ENCODE assay signal across 16 cellular contexts in the genomic region with DNA sequence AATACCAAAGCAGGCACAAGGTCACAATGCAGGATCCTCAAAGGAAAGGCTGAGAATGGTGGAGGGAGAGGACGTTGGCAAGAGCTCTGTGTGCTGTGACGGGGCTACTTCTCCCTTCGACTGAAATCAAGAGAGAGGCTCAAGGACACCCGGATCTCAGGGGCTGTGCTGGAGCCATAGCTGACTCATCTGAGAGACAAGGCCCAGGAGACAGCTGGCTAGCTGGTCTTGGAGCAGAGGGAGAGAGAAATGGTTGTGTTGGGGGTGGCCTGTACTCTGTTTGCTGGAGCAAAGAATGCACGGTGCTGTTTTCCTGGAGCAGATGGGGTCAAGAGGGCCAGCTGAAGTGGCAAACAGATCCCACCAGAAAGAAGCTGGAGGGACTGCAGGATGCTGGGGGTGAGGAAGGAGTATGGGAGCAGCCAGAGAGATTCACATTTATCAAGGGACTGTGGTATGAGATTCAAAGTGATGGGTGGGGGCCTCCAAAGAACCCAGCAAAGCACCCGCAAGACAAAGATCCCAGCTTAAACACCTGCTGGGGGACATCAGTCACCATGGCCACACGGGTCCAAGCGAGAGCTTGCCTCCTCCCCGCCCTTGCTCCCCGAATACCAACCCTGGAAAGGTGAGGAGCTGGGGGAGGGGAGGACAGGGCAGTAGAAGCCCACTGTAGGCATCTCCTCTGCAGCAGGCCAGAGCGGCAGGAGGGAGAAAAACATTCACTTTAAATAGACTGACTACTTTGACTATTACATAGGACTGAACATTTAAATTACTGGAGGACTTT. TPM values are rescaled to one million over a fixed set of nuclear protein-coding genes. Genes with fewer than 3 reads are reported as not detected.
DNase-seq lines count a peak whose midpoint lies in the region; ATAC-seq and TF ChIP-seq lines count a peak whose summit lies in the region.
"Had no signal": no experiment of that assay in that cellular context is flagged by ENCODE, and none has a peak within 500 bp of the region (broad histone marks: within the 10 kb centered on the region; RNA-seq: fewer than 3 reads in every experiment).

No MANE protein-coding gene starts in this region.

- no peaks in the 10 kb centered on the region for H3K9me3 Mint-ChIP-seq in neural progenitor cell

- no peaks in the 10 kb centered on the region for H3K36me3 ChIP-seq in neural progenitor cell
- H3K36me3 ChIP-seq: cardiac muscle cell had no signal

- H3K36me3 Mint-ChIP-seq in neural progenitor cell: peaks cover 6% of the 10 kb centered on the region
- H3K36me3 Mint-ChIP-seq: CD4-positive, alpha-beta memory T cell had no signal

- no peak overlapping the region for H3K27ac ChIP-seq in neural progenitor cell
- H3K27ac ChIP-seq: cardiac muscle cell, KMS-11, skin epidermis had no signal

- H3K4me1 Mint-ChIP-seq in neural progenitor cell: peaks cover 84% of the 10 kb centered on the region
- H3K4me1 Mint-ChIP-seq: CD4-positive, alpha-beta memory T cell had no signal

- H3K9ac ChIP-seq in neural progenitor cell: no peak overlapping the region
- H3K9ac ChIP-seq: KMS-11 had no signal

- peak overlapping the region; percentile 65 for H3K4me3 Mint-ChIP-seq in neural progenitor cell
- H3K4me3 Mint-ChIP-seq: CD4-positive, alpha-beta memory T cell had no signal

- peak overlapping the region; percentile 65 for H3K27ac Mint-ChIP-seq in neural progenitor cell
- H3K27ac Mint-ChIP-seq: CD4-positive, alpha-beta memory T cell had no signal

- peaks cover 14% of the 10 kb centered on the region for H3F3A ChIP-seq in neural progenitor cell (ENCODE audit: low read depth)

- H3K27me3 ChIP-seq in neural progenitor cell: no peaks in the 10 kb centered on the region
- H3K27me3 ChIP-seq: cardiac muscle cell had no signal

- no peak overlapping the region for H2AFZ ChIP-seq in neural progenitor cell (replicated peaks)

- H3K4me2 ChIP-seq in neural progenitor cell: peak overlapping the region; percentile 35
- H3K4me2 ChIP-seq: KMS-11 had no signal

- H3K27me3 Mint-ChIP-seq in neural progenitor cell (ENCODE audit: insufficient read depth, low read depth): peaks cover 3% of the 10 kb centered on the region

- DNase-seq in GM03348 (ENCODE audit: low spot score): peak; percentile 39
- DNase-seq in SHP77 treated with DMSO at 0.1 percent for 48 hours (lab: John Stamatoyannopoulos, UW): peak; percentile 22
- DNase-seq in fibroblast of mammary gland (ENCODE audit: low read depth): peak; percentile 35
- no peak for DNase-seq in neural progenitor cell (ENCODE audit: low spot score)
- no peak for DNase-seq in stimulated activated CD4-positive, alpha-beta T cell treated with anti-CD3 and anti-CD28 coated beads, Interleukin-12 subunit alpha, Interleukin-12 subunit beta, amount 100 ng/mL, for 4 hours
- DNase-seq: CD4-positive, alpha-beta memory T cell; head of caudate nucleus; left ventricle myocardium superior; NCI-H2081; occipital lobe had no signal

- H3K9me3 ChIP-seq in neural progenitor cell (ENCODE audit: low read depth): no peaks in the 10 kb centered on the region

- H3K4me3 ChIP-seq in fibroblast of mammary gland (ENCODE audit: control insufficient read depth, low read depth, low read length) (no peak overlapping the region), neural progenitor cell (no peak overlapping the region)
- H3K4me3 ChIP-seq: cardiac muscle cell, skin epidermis had no signal

- no peak for TF ChIP-seq CTCF in fibroblast of mammary gland (conservative IDR thresholded peaks at IDR 0.05; ENCODE audit: control insufficient read depth, insufficient read depth, low read depth, low read length)
- TF ChIP-seq CTCF in neural progenitor cell (IDR thresholded peaks at IDR 0.05): no peak

- no peak for ATAC-seq in GM21390 (IDR thresholded peaks at IDR 0.05; ENCODE audit: unreplicated experiment)
- no peak for ATAC-seq in HG02840 (IDR thresholded peaks at IDR 0.05; ENCODE audit: low FRiP score, unreplicated experiment)
- ATAC-seq in HG03025 (IDR thresholded peaks at IDR 0.05; ENCODE audit: low FRiP score, unreplicated experiment): no peak
- ATAC-seq: left ventricle myocardium superior had no signal

- H3K79me2 ChIP-seq in neural progenitor cell (ENCODE audit: low read depth): no peaks in the 10 kb centered on the region

- peaks cover 43% of the 10 kb centered on the region for H3K4me1 ChIP-seq in neural progenitor cell

- no peaks in the 10 kb centered on the region for H4K20me1 ChIP-seq in neural progenitor cell (ENCODE audit: low read depth)

RNA-seq across cellular contexts. Expression of a gene that starts 40.8 kb away (rescaled TPM):
- 9.7 and 9.9 TPM in 2 replicates for total RNA-seq in neural progenitor cell (ENCODE audit: low replicate concordance)
- total RNA-seq: CD4-positive, alpha-beta memory T cell had no signal

Comparison
In these comparisons a context has a peak if more than half of its experiments do, and no peak if none do; other contexts are left out.
1. DNase-seq: peak in GM03348 (single experiment), SHP77 treated with DMSO at 0.1 percent for 48 hours (single experiment) and fibroblast of mammary gland (single experiment); none in neural progenitor cell (single experiment) and stimulated activated CD4-positive, alpha-beta T cell treated with anti-CD3 and anti-CD28 coated beads, Interleukin-12 subunit alpha, Interleukin-12 subunit beta, amount 100 ng/mL, for 4 hours (single experiment).